21 cellular contexts compared by ENCODE assay signal in genomic region chrX:79130857-79131256, GRCh38. TPM values are rescaled to one million over a fixed set of nuclear protein-coding genes. Genes with fewer than 3 reads are reported as not detected.
DNase-seq lines count a peak whose midpoint lies in the region; ATAC-seq, FAIRE-seq and TF ChIP-seq lines count a peak whose summit lies in the region.
"Had no signal": no experiment of that assay in that cellular context is flagged by ENCODE, and none has a peak within 500 bp of the region (broad histone marks: within the 10 kb centered on the region; RNA-seq: fewer than 3 reads in every experiment).

No MANE protein-coding gene starts in this region.

- no peak for ATAC-seq in GM19035 (IDR thresholded peaks at IDR 0.05; ENCODE audit: unreplicated experiment)
- no peak for ATAC-seq in GM19023 (IDR thresholded peaks at IDR 0.05; ENCODE audit: unreplicated experiment)
- no peak for ATAC-seq in HG03432 (IDR thresholded peaks at IDR 0.05; ENCODE audit: unreplicated experiment)
- no peak for ATAC-seq in HG02759 (IDR thresholded peaks at IDR 0.05; ENCODE audit: unreplicated experiment)
- ATAC-seq: A549 had no signal

- H3K56ac ChIP-seq in H1 (replicated peaks; ENCODE audit: insufficient read length, low read depth, low read length), result no peak overlapping the region

- H3K79me2 ChIP-seq in H1 (ENCODE audit: control insufficient read depth in 1 of 2, insufficient read depth in 2 of 2, low read length in 2 of 2), result no peaks in the 10 kb centered on the region

- TF ChIP-seq RAD21 in H1 (IDR thresholded peaks at IDR 0.05 in 1 of 2, conservative IDR thresholded peaks at IDR 0.05 in 1 of 2; ENCODE audit: low read depth in 2 of 2, low read length in 2 of 2), result no peak

- POLR2A ChIA-PET in H1 (lab: Charles Lee; ENCODE audit: partially characterized antibody), result no interaction called here

- no peak for TF ChIP-seq CTCF in H1 (IDR thresholded peaks at IDR 0.05; ENCODE audit: control extremely low read depth in 1 of 3, insufficient read depth in 1 of 3, low read depth in 1 of 3, low read length in 3 of 3)

- H3K9ac ChIP-seq in H1 (replicated peaks in 1 of 4; ENCODE audit: extremely low read depth in 1 of 4, low read depth in 3 of 4, low read length in 3 of 4), result no peak overlapping the region

- no peak for TF ChIP-seq POLR2A in H1 (IDR thresholded peaks at IDR 0.05; ENCODE audit: control extremely low read depth in 1 of 2, low read depth in 2 of 2, low read length in 2 of 2)

- H2BK120ac ChIP-seq in H1 (replicated peaks; ENCODE audit: low read depth, low read length), result no peak overlapping the region

- H3K14ac ChIP-seq in H1 (ENCODE audit: insufficient read length), result no peak overlapping the region

- no peak overlapping the region for H2BK20ac ChIP-seq in H1 (ENCODE audit: low read length)

- H3K27me3 ChIP-seq in HAP-1 (ENCODE audit: low read depth) (no peaks in the 10 kb centered on the region), H1 (replicated peaks in 1 of 4; ENCODE audit: control insufficient read depth in 3 of 4, extremely low read depth in 1 of 4, insufficient read depth in 3 of 4, low read length in 3 of 4) (no peaks in the 10 kb centered on the region)
- H3K27me3 ChIP-seq: BE2C had no signal

- H3K36me3 ChIP-seq in HAP-1 (replicated peaks) (no peaks in the 10 kb centered on the region), H1 (ENCODE audit: control insufficient read depth in 2 of 4, insufficient read depth in 4 of 4, low read length in 3 of 4) (no peaks in the 10 kb centered on the region)
- H3K36me3 ChIP-seq: BE2C had no signal

- no peak overlapping the region for H2AFZ ChIP-seq in H1 (ENCODE audit: low read length)

- no peak overlapping the region for H3K23ac ChIP-seq in H1 (ENCODE audit: insufficient read length)

- H3K4me1 ChIP-seq in HAP-1 (peaks cover 13% of the 10 kb centered on the region), H1 (replicated peaks in 1 of 4; ENCODE audit: control insufficient read depth in 3 of 4, insufficient read depth in 4 of 4, low read length in 3 of 4) (peaks cover 0 to 4% (median 1%) of the 10 kb centered on the region in 4 experiments; a peak in 1 of 7 replicates)
- H3K4me1 ChIP-seq: A549, BE2C had no signal

- H3K9me3 ChIP-seq in HAP-1, result no peaks in the 10 kb centered on the region
- H3K9me3 ChIP-seq in H1 (ENCODE audit: insufficient read depth in 2 of 2, low read depth in 1 of 2, low read length in 1 of 2), result no peaks in the 10 kb centered on the region
- H3K9me3 ChIP-seq: A549, BE2C had no signal

- H3K4ac ChIP-seq in H1 (replicated peaks; ENCODE audit: insufficient read length, low read depth, low read length), result no peak overlapping the region

- no peaks in the 10 kb centered on the region for H3K23me2 ChIP-seq in H1 (ENCODE audit: low read depth, low read length)

- H3K4me3 ChIP-seq in HAP-1 (no peak overlapping the region), H1 (ENCODE audit: extremely low read depth in 1 of 4, insufficient read depth in 2 of 4, low read depth in 3 of 4, low read length in 4 of 4) (no peak overlapping the region)
- H3K4me3 ChIP-seq: A549 had no signal

- CTCF ChIA-PET in H1 (lab: Charles Lee; ENCODE audit: partially characterized antibody), result no interaction called here

- no peaks in the 10 kb centered on the region for H3K79me1 ChIP-seq in H1 (ENCODE audit: low read depth, low read length)

- H3K18ac ChIP-seq in H1 (ENCODE audit: extremely low read depth, low read length), result peak overlapping the region; percentile 38; the same call in 1 of the 2 replicates

- no peaks in the 10 kb centered on the region for H4K20me1 ChIP-seq in H1 (replicated peaks in 1 of 2; ENCODE audit: control insufficient read depth in 1 of 2, insufficient read depth in 2 of 2, low read length in 2 of 2)

- no peak overlapping the region for H4K8ac ChIP-seq in H1 (ENCODE audit: extremely low read depth, insufficient read depth, low read length)

- H3K4me2 ChIP-seq in H1 (ENCODE audit: insufficient read depth in 1 of 2, low read depth in 2 of 2, low read length in 2 of 2), result no peak overlapping the region
- H3K4me2 ChIP-seq: A549 had no signal

- no peak for TF ChIP-seq EP300 in H1 (IDR thresholded peaks at IDR 0.05; ENCODE audit: borderline replicate concordance in 1 of 2, low read depth in 2 of 2, low read length in 2 of 2)

- no peak overlapping the region for H2BK12ac ChIP-seq in H1 (ENCODE audit: low read depth, low read length)

- H2BK15ac ChIP-seq in H1 (ENCODE audit: low read length), result no peak overlapping the region

- 100% methylated on average over 1 of the region's 1 CpG; no CpG with 5 or more reads in 1 of the 2 experiments for WGBS in H1 (ENCODE audit: extremely low coverage in 1 of 2, insufficient coverage in 1 of 2, insufficient read length in 1 of 2, insufficient replicate concordance in 2 of 2, low coverage in 1 of 2, low lambda C conversion rate in 2 of 2, missing lambda C conversion rate in 1 of 2), 2 experiments

- no peak overlapping the region for H2BK5ac ChIP-seq in H1 (ENCODE audit: low read depth, low read length)

- no peak overlapping the region for H2AK5ac ChIP-seq in H1 (ENCODE audit: low read depth, low read length)

- DNase-seq in HAP-1 (ENCODE audit: low spot score in 2 of 2), result peak; percentile 48 to 79
- DNase-seq in H1 (ENCODE audit: low read depth in 1 of 2, low spot score in 2 of 2), result no peak
- peak; percentile 12 for DNase-seq in iPS DF 19.7 (ENCODE audit: low read depth, low spot score)
- DNase-seq: BE2C; CD4-positive, alpha-beta memory T cell; DMS153; DMS79 treated with DMSO at 0.1 percent for 48 hours; EL; GDM1; HCEC 1CT; HFFc6; KG1 had no signal

- no peak overlapping the region for H4K5ac ChIP-seq in H1 (ENCODE audit: insufficient read length, low read depth, low read length)

- H3K27ac ChIP-seq in H1 (ENCODE audit: low read depth, low read length), result no peak overlapping the region
- H3K27ac ChIP-seq: A549, C4-2B had no signal

- no peak for FAIRE-seq in H1 (lab: Jason Lieb, UNC)
- FAIRE-seq: GM12892 had no signal

- in situ Hi-C loops in HAP-1 (cut with MboI; ENCODE audit: low sequenced_read_pairs), result no loop called here

- no peak overlapping the region for H4K91ac ChIP-seq in H1 (replicated peaks; ENCODE audit: insufficient read length, low read length)

TF ChIP-seq in H1, 55 proteins besides CTCF, POLR2A, EP300 and RAD21:
- peak; percentile 52; the same call in 1 of the 2 replicates for TF ChIP-seq CEBPB (IDR thresholded peaks at IDR 0.05; ENCODE audit: low read depth, low read length)
- TF ChIP-seq SP1 (IDR thresholded peaks at IDR 0.05; ENCODE audit: low read depth, low read length), result no peak
- peak; percentile 64 for TF ChIP-seq NANOG (IDR thresholded peaks at IDR 0.05; ENCODE audit: insufficient read depth, low read depth, low read length, poor library complexity, severe bottlenecking)

RNA-seq across cellular contexts. Expression of gene GPR174, which starts 13.6 kb away (rescaled TPM):
- not detected in 2 replicates for total RNA-seq in H1 (2021; fragmentation: NEBNext Ultra II Directional; extraction: Animal tissue kit (Norgen Biotek cat#: 25700))
- not detected in 2 replicates for polyA plus RNA-seq in H1 (2011; rRNA removed)
- not detected for polyA plus RNA-seq in H1 (2011; cell fraction: cytosol; rRNA removed)
- not detected for polyA plus RNA-seq in H1 (2011; cell fraction: nucleus; rRNA removed)
- polyA plus RNA-seq in H1 (2012, experiment 1 of 2), result not detected in 4 replicates
- polyA plus RNA-seq in H1 (2012, experiment 2 of 2), result not detected
- not detected for polyA plus RNA-seq in H1 (2013, experiment 1 of 2)
- not detected for polyA plus RNA-seq in H1 (2013, experiment 2 of 2)
- polyA minus RNA-seq in H1 (2011; rRNA and poly(A)+ RNA removed), result not detected in 2 replicates
- not detected for polyA minus RNA-seq in H1 (2011; cell fraction: cytosol; rRNA and poly(A)+ RNA removed)
- not detected for polyA minus RNA-seq in H1 (2011; cell fraction: nucleus; rRNA and poly(A)+ RNA removed)
- total RNA-seq: HFFc6, HT-29 had no signal
- polyA plus RNA-seq: A549, AG04450 had no signal

Comparison
In these comparisons a context has a peak if more than half of its experiments do, and no peak if none do; other contexts are left out.
1. DNase-seq: peak in HAP-1 (2 of 2) and iPS DF 19.7 (single experiment); none in H1 (0 of 2).